Comparison of ENCODE assay signal across 19 cellular contexts in the genomic region with DNA sequence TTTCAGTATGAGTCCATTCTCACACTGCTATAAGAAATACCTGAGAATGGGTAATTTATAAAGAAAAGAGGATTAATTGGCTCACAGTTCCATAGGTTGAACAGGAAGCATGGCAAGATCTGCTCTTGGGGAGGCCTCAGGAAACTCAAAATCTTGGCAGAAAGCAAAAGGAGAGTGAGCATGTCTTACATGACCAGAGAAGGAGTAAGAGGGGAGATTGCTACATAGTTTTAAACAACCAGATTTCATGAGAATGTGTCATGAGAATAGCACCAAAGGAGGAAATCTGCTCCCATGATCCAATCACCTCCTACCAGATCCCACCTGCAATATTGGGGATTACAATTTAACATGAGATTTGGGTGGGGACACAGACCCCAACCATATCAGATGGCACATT.
DNase-seq lines count a peak whose midpoint lies in the region; ATAC-seq and TF ChIP-seq lines count a peak whose summit lies in the region.
"Had no signal": no experiment of that assay in that cellular context is flagged by ENCODE, and none has a peak within 500 bp of the region (broad histone marks: within the 10 kb centered on the region; RNA-seq: fewer than 3 reads in every experiment).

No MANE protein-coding gene starts in this region.

- H3K9me3 ChIP-seq in liver (ENCODE audit: control insufficient read depth in 4 of 4, low read length in 3 of 4) (no peaks in the 10 kb centered on the region), thyroid gland (no peaks in the 10 kb centered on the region), T-helper 17 cell (ENCODE audit: control insufficient read depth, low read length, poor library complexity, severe bottlenecking) (no peaks in the 10 kb centered on the region)
- H3K9me3 ChIP-seq: Caco-2 had no signal

- no peak for TF ChIP-seq RAD21 in liver (IDR thresholded peaks at IDR 0.05)

- TF ChIP-seq POLR2A in thyroid gland (IDR thresholded peaks at IDR 0.05), result no peak

- H3K36me3 Mint-ChIP-seq in T-helper 17 cell (ENCODE audit: low read depth), result no peaks in the 10 kb centered on the region

- no peaks in the 10 kb centered on the region for H3K27me3 Mint-ChIP-seq in T-helper 17 cell
- H3K27me3 Mint-ChIP-seq: CD4-positive, alpha-beta T cell had no signal

- no peak overlapping the region for H3K27ac Mint-ChIP-seq in T-helper 17 cell
- H3K27ac Mint-ChIP-seq: CD4-positive, alpha-beta T cell had no signal

- no peak overlapping the region for H3K4me3 Mint-ChIP-seq in T-helper 17 cell
- H3K4me3 Mint-ChIP-seq: CD4-positive, alpha-beta T cell had no signal

- H3K27me3 ChIP-seq in liver (ENCODE audit: control insufficient read depth in 4 of 4, insufficient read depth in 4 of 4, low read length in 3 of 4), result no peaks in the 10 kb centered on the region
- no peaks in the 10 kb centered on the region for H3K27me3 ChIP-seq in thyroid gland

- H3K27ac ChIP-seq in liver (ENCODE audit: low read depth in 1 of 2, low read length in 2 of 2) (peak overlapping the region; percentile 54 to 55), thyroid gland (no peak overlapping the region)
- H3K27ac ChIP-seq: KMS-11 had no signal

- H3K4me1 Mint-ChIP-seq in T-helper 17 cell, result no peaks in the 10 kb centered on the region

- H3K4me1 ChIP-seq in liver (ENCODE audit: control insufficient read depth in 4 of 4, insufficient read depth in 4 of 4, low read length in 3 of 4) (peaks cover 8 to 19% (median 11%) of the 10 kb centered on the region in 4 donors), thyroid gland (no peaks in the 10 kb centered on the region)

- no peak for TF ChIP-seq CTCF in epithelial cell of esophagus (IDR thresholded peaks at IDR 0.05; ENCODE audit: insufficient read depth, low read depth, low read length, missing control alignments)
- no peak for TF ChIP-seq CTCF in liver (IDR thresholded peaks at IDR 0.05; ENCODE audit: low read depth, low read length, missing input control)
- TF ChIP-seq CTCF in thyroid gland (IDR thresholded peaks at IDR 0.05), result no peak

- intact Hi-C loops in thyroid gland (cut with DNase I), result no loop called here

- H3K9ac ChIP-seq in liver (ENCODE audit: low read depth in 1 of 2, low read length in 2 of 2), result no peak overlapping the region
- H3K9ac ChIP-seq: KMS-11 had no signal

- ATAC-seq in HG02610 (IDR thresholded peaks at IDR 0.05; ENCODE audit: unreplicated experiment) (no peak), T-helper 17 cell (no peak)

- peak; percentile 37 for DNase-seq in DMS53 (lab: John Stamatoyannopoulos, UW)
- no peak for DNase-seq in DMS53 treated with DMSO at 0.1 percent for 48 hours (lab: John Stamatoyannopoulos, UW; ENCODE audit: unreplicated experiment)
- peak; percentile 21 for DNase-seq in epithelial cell of esophagus (ENCODE audit: low read depth)
- DNase-seq in NCI-H1436 (lab: John Stamatoyannopoulos, UW), result no peak
- no peak for DNase-seq in thyroid gland
- DNase-seq in T-helper 17 cell, result no peak
- DNase-seq: 8988T; Caco-2; CD4-positive, alpha-beta T cell; DMS153; MV-4-11; NCI-H187; NCI-H345; NCI-H524 treated with DMSO at 0.1 percent for 48 hours; RPMI8226; SHP77 treated with DMSO at 0.1 percent for 48 hours had no signal

- no peak overlapping the region for H3K4me3 ChIP-seq in epithelial cell of esophagus (ENCODE audit: low read length)
- no peak overlapping the region for H3K4me3 ChIP-seq in liver (ENCODE audit: low read depth in 1 of 3, low read length in 3 of 3)
- no peak overlapping the region for H3K4me3 ChIP-seq in thyroid gland (replicated peaks in 1 of 3)

- H3K36me3 ChIP-seq in liver (ENCODE audit: control insufficient read depth in 4 of 4, insufficient read depth in 3 of 4, low read depth in 1 of 4, low read length in 3 of 4) (no peaks in the 10 kb centered on the region), thyroid gland (no peaks in the 10 kb centered on the region)

TF ChIP-seq in liver, 16 proteins besides CTCF, POLR2A, EP300 and RAD21:
- TF ChIP-seq HNF4G (IDR thresholded peaks at IDR 0.05), result no peak
- TF ChIP-seq, protein P1, sequence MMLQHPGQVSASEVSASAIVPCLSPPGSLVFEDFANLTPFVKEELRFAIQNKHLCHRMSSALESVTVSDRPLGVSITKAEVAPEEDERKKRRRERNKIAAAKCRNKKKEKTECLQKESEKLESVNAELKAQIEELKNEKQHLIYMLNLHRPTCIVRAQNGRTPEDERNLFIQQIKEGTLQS (IDR thresholded peaks at IDR 0.05), result no peak
- TF ChIP-seq YY1 (IDR thresholded peaks at IDR 0.05), result no peak
- TF ChIP-seq, protein P2, sequence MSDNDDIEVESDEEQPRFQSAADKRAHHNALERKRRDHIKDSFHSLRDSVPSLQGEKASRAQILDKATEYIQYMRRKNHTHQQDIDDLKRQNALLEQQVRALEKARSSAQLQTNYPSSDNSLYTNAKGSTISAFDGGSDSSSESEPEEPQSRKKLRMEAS (IDR thresholded peaks at IDR 0.05), result no peak
- no peak for TF ChIP-seq JUND (IDR thresholded peaks at IDR 0.05)
- no peak for TF ChIP-seq EGR1 (IDR thresholded peaks at IDR 0.05; ENCODE audit: low read depth in 2 of 2)
- no peak for TF ChIP-seq FOXA2 (IDR thresholded peaks at IDR 0.05)
- TF ChIP-seq RXRA (IDR thresholded peaks at IDR 0.05), result no peak
- no peak for TF ChIP-seq TAF1 (conservative IDR thresholded peaks at IDR 0.05)
- TF ChIP-seq, protein P3, sequence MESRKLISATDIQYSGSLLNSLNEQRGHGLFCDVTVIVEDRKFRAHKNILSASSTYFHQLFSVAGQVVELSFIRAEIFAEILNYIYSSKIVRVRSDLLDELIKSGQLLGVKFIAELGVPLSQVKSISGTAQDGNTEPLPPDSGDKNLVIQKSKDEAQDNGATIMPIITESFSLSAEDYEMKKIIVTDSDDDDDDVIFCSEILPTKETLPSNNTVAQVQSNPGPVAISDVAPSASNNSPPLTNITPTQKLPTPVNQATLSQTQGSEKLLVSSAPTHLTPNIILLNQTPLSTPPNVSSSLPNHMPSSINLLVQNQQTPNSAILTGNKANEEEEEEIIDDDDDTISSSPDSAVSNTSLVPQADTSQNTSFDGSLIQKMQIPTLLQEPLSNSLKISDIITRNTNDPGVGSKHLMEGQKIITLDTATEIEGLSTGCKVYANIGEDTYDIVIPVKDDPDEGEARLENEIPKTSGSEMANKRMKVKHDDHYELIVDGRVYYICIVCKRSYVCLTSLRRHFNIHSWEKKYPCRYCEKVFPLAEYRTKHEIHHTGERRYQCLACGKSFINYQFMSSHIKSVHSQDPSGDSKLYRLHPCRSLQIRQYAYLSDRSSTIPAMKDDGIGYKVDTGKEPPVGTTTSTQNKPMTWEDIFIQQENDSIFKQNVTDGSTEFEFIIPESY (IDR thresholded peaks at IDR 0.05), result no peak
- TF ChIP-seq HNF4A (conservative IDR thresholded peaks at IDR 0.05), result no peak
- no peak for TF ChIP-seq SP1 (IDR thresholded peaks at IDR 0.05)
TF ChIP-seq in liver: peak in this region for 0.

Comparison
In these comparisons a context has a peak if more than half of its experiments do, and no peak if none do; other contexts are left out.
1. DNase-seq: peak in DMS53 (single experiment) and epithelial cell of esophagus (single experiment); none in DMS53 treated with DMSO at 0.1 percent for 48 hours (single experiment), NCI-H1436 (single experiment), thyroid gland (0 of 2) and T-helper 17 cell (0 of 3).
2. H3K27ac ChIP-seq: peak in liver (2 of 2); none in thyroid gland (0 of 3).